In genomic region chr17:32323784-32324590, GRCh38 we compare ENCODE assay signal across 8 cellular contexts. TPM values are rescaled to one million over a fixed set of nuclear protein-coding genes. Genes with fewer than 3 reads are reported as not detected.
DNase-seq lines count a peak whose midpoint lies in the region; ATAC-seq and TF ChIP-seq lines count a peak whose summit lies in the region.

No MANE protein-coding gene starts in this region.

- POLR2A ChIA-PET in naive thymus-derived CD4-positive, alpha-beta T cell (lab: Charles Lee) = interaction anchor here (0.8 kb wide), 1 partner anchor 18 kb away, joined by 3 read pairs; the partner anchor contains the start of gene C17orf75

- intact Hi-C loops in naive thymus-derived CD4-positive, alpha-beta T cell (cut with micrococcal nuclease) = loop anchor here in 1 of 2 donors (1.0 kb wide), 2 partner anchors 17 to 26 kb away; partner anchors contain the start of gene ZNF207

- H3K4me3 ChIP-seq in naive thymus-derived CD4-positive, alpha-beta T cell (ENCODE audit: low read length) = no peak overlapping the region

- no peaks in the 10 kb centered on the region for H3K9me3 Mint-ChIP-seq in naive thymus-derived CD4-positive, alpha-beta T cell
- H3K9me3 Mint-ChIP-seq in chondrocyte (ENCODE audit: low read depth) = no peaks in the 10 kb centered on the region

- H3K4me1 Mint-ChIP-seq in naive thymus-derived CD4-positive, alpha-beta T cell = peaks cover 6 to 45% (median 12%) of the 10 kb centered on the region in 7 donors
- no peaks in the 10 kb centered on the region for H3K4me1 Mint-ChIP-seq in chondrocyte (ENCODE audit: low read depth)

- H3K36me3 Mint-ChIP-seq in naive thymus-derived CD4-positive, alpha-beta T cell = no peaks in the 10 kb centered on the region
- H3K36me3 Mint-ChIP-seq in chondrocyte (ENCODE audit: low read depth) = no peaks in the 10 kb centered on the region

- H3K27me3 ChIP-seq in naive thymus-derived CD4-positive, alpha-beta T cell (ENCODE audit: control insufficient read depth in 2 of 2, insufficient read depth in 2 of 2, low read length in 2 of 2) = no peaks in the 10 kb centered on the region

- in situ Hi-C loops in GM13976 (cut with MboI; ENCODE audit: low sequenced_read_pairs, unreplicated experiment) = no loop called here

- H3K27ac ChIP-seq in naive thymus-derived CD4-positive, alpha-beta T cell (ENCODE audit: low read depth, low read length) = no peak overlapping the region

- no peaks in the 10 kb centered on the region for H3K36me3 ChIP-seq in naive thymus-derived CD4-positive, alpha-beta T cell (ENCODE audit: control insufficient read depth in 2 of 3, insufficient read depth in 3 of 3, low read length in 3 of 3)

- TF ChIP-seq CTCF in chondrocyte (IDR thresholded peaks at IDR 0.05) (no peak), GM13976 (IDR thresholded peaks at IDR 0.05; ENCODE audit: borderline replicate concordance, control extremely low read depth, extremely low read depth, insufficient read depth, missing control alignments) (no peak)

- CTCF ChIA-PET in naive thymus-derived CD4-positive, alpha-beta T cell (lab: Charles Lee) = interaction anchor here (0.8 to 1.5 kb wide), 2 partner anchors 9 to 10 kb away, joined by 3 read pairs; no protein-coding TSS in a partner anchor

- no peaks in the 10 kb centered on the region for H3K27me3 Mint-ChIP-seq in naive thymus-derived CD4-positive, alpha-beta T cell
- no peaks in the 10 kb centered on the region for H3K27me3 Mint-ChIP-seq in chondrocyte (ENCODE audit: low read depth)

- peak overlapping the region in 9 of 10 donors; percentile 5 to 71 (median 55) for H3K4me3 Mint-ChIP-seq in naive thymus-derived CD4-positive, alpha-beta T cell
- H3K4me3 Mint-ChIP-seq in chondrocyte (ENCODE audit: unreplicated experiment) = no peak overlapping the region

- DNase-seq in D341Med (ENCODE audit: low spot score) = peak; percentile 69
- DNase-seq in RPMI8226 = peak; percentile 61
- DNase-seq in central memory CD4-positive, alpha-beta T cell = peak; percentile 37
- peak in 5 of 9 donors; percentile 19 to 51 (median 32) for DNase-seq in naive thymus-derived CD4-positive, alpha-beta T cell
- DNase-seq in chondrocyte (ENCODE audit: low spot score) = no peak
- DNase-seq in SW 1271 (lab: John Stamatoyannopoulos, UW) = no peak
- no peak for DNase-seq in GM13976 (ENCODE audit: low spot score)

- peaks cover 0 to 13% of the 10 kb centered on the region in 2 donors for H3K4me1 ChIP-seq in naive thymus-derived CD4-positive, alpha-beta T cell (ENCODE audit: control insufficient read depth in 2 of 2, insufficient read depth in 2 of 2, low read length in 2 of 2)

- no peaks in the 10 kb centered on the region for H3K9me3 ChIP-seq in naive thymus-derived CD4-positive, alpha-beta T cell (ENCODE audit: control insufficient read depth in 2 of 3, low read length in 3 of 3)

- peak overlapping the region in 7 of 9 donors; percentile 18 to 84 (median 59) for H3K27ac Mint-ChIP-seq in naive thymus-derived CD4-positive, alpha-beta T cell
- H3K27ac Mint-ChIP-seq in chondrocyte (ENCODE audit: unreplicated experiment) = no peak overlapping the region

- peak; percentile 74 for ATAC-seq in naive thymus-derived CD4-positive, alpha-beta T cell
- no peak for ATAC-seq in GM19023 (IDR thresholded peaks at IDR 0.05; ENCODE audit: unreplicated experiment)

RNA-seq across cellular contexts. Expression of gene C17orf75, which starts 18.0 kb away (rescaled TPM):
- total RNA-seq in naive thymus-derived CD4-positive, alpha-beta T cell = 10 to 100 TPM; 14.2 to 22.0 (median 17.9) TPM
- 10 to 100 TPM in 1 of 2 donors, 1 to 10 TPM in 1; 9.6 to 12.6 TPM for polyA plus RNA-seq in naive thymus-derived CD4-positive, alpha-beta T cell
- 19.3 to 23.7 TPM (median 21.9 TPM) in 3 replicates for total RNA-seq in chondrocyte

RNA-seq across cellular contexts. Expression of gene ZNF207, which starts 26.0 kb away (rescaled TPM):
- total RNA-seq in naive thymus-derived CD4-positive, alpha-beta T cell = 100 to 1,000 TPM; 248 to 288 (median 281) TPM
- polyA plus RNA-seq in naive thymus-derived CD4-positive, alpha-beta T cell = 100 to 1,000 TPM; 168 to 169 TPM
- total RNA-seq in chondrocyte = 96.8 to 138 TPM (median 107 TPM) in 3 replicates

RNA-seq across cellular contexts. Expression of gene RHBDL3, which starts 58.4 kb away (rescaled TPM):
- total RNA-seq in naive thymus-derived CD4-positive, alpha-beta T cell = under 1 TPM in 2 of 5 experiments, not detected in 3; 0.07 to 0.39 TPM
- not detected for polyA plus RNA-seq in naive thymus-derived CD4-positive, alpha-beta T cell
- total RNA-seq in chondrocyte = 0.10 to 0.27 TPM (median 0.25 TPM) in 3 replicates

Comparison
In these comparisons a context has a peak if more than half of its experiments do, and no peak if none do; other contexts are left out.
1. DNase-seq: peak in D341Med (single experiment), RPMI8226 (single experiment), central memory CD4-positive, alpha-beta T cell (single experiment) and naive thymus-derived CD4-positive, alpha-beta T cell (5 of 9); none in chondrocyte (single experiment), SW 1271 (0 of 2) and GM13976 (single experiment).